ENCODE assay signal across 10 cellular contexts in the genomic region with DNA sequence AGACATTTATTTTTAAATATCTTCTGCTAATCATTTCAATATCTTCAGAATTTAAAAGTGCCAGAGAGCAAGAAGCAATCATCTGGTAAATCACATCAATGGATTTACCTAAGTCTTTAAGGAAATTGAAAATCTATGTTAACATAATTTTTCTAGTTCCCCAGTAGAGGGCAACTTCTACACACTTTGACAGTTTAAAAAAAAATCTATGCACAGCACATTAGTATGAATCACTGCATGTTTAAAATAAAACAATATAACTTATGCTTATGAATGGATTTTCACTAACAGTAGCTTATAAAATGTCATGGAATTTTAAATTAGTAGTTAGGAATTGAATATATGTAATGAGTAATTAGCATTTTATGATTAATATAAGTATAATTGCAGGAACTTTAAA.
DNase-seq lines count a peak whose midpoint lies in the region; ATAC-seq and TF ChIP-seq lines count a peak whose summit lies in the region.
"Had no signal": no experiment of that assay in that cellular context is flagged by ENCODE, and none has a peak within 500 bp of the region (broad histone marks: within the 10 kb centered on the region; RNA-seq: fewer than 3 reads in every experiment).

No MANE protein-coding gene starts in this region.

- H3K36me3 ChIP-seq in Karpas-422 (ENCODE audit: insufficient read depth, low read length) (no peaks in the 10 kb centered on the region), mammary epithelial cell (ENCODE audit: insufficient read depth, low read length) (no peaks in the 10 kb centered on the region), osteoblast (ENCODE audit: insufficient read depth, low read length) (no peaks in the 10 kb centered on the region), left lung (no peaks in the 10 kb centered on the region)
- H3K36me3 ChIP-seq: BLaER1 treated with 17β-estradiol and CSF1 and Interleukin-3, amounts not matched to agents 10 nM and 100 nM; neutrophil had no signal

- no peaks in the 10 kb centered on the region for H3K27me3 ChIP-seq in Karpas-422 (ENCODE audit: low read length)
- no peaks in the 10 kb centered on the region for H3K27me3 ChIP-seq in mammary epithelial cell (ENCODE audit: insufficient read depth, low read length)
- no peaks in the 10 kb centered on the region for H3K27me3 ChIP-seq in osteoblast (ENCODE audit: insufficient read depth, low read length)
- H3K27me3 ChIP-seq in left lung, result no peaks in the 10 kb centered on the region
- H3K27me3 ChIP-seq: BLaER1 treated with 17β-estradiol and CSF1 and Interleukin-3, amounts not matched to agents 10 nM and 100 nM; neutrophil had no signal

- BruUV-seq in mammary epithelial cell (replicated peaks; lab: Mats Ljungman, UMichigan), result no TSS peak

- TF ChIP-seq CTCF in mammary epithelial cell (conservative IDR thresholded peaks at IDR 0.05 in 1 of 2, IDR thresholded peaks at IDR 0.05 in 1 of 2; ENCODE audit: extremely low read depth in 1 of 2, insufficient read depth in 1 of 2, low read depth in 1 of 2, low read length in 2 of 2), result peak; percentile 38 to 50
- TF ChIP-seq CTCF in osteoblast (IDR thresholded peaks at IDR 0.05; ENCODE audit: extremely low read depth, low read depth, low read length), result peak; percentile 52
- TF ChIP-seq CTCF in left lung (IDR thresholded peaks at IDR 0.05), result peak in 1 of 2 donors; percentile 30

- dilution Hi-C loops in mammary epithelial cell (cut with HindIII; ENCODE audit: low sequenced_read_pairs), result no loop called here

- H4K20me1 ChIP-seq in Karpas-422 (ENCODE audit: insufficient read depth, low read depth, low read length) (peaks cover 9% of the 10 kb centered on the region), mammary epithelial cell (ENCODE audit: insufficient read depth, low read length) (no peaks in the 10 kb centered on the region), osteoblast (ENCODE audit: insufficient read depth, low read length) (no peaks in the 10 kb centered on the region)
- H4K20me1 ChIP-seq: BLaER1 treated with 17β-estradiol and CSF1 and Interleukin-3, amounts not matched to agents 10 nM and 100 nM had no signal

- H3K79me2 ChIP-seq in Karpas-422 (ENCODE audit: low read length), result no peaks in the 10 kb centered on the region
- no peaks in the 10 kb centered on the region for H3K79me2 ChIP-seq in mammary epithelial cell (ENCODE audit: insufficient read depth, low read length)
- H3K79me2 ChIP-seq in osteoblast (ENCODE audit: insufficient read depth, low read length), result no peaks in the 10 kb centered on the region

- H3K9me2 ChIP-seq in Karpas-422 (replicated peaks; ENCODE audit: insufficient read depth, low read length), result no peaks in the 10 kb centered on the region

- CTCF ChIA-PET in mammary epithelial cell (lab: Charles Lee; ENCODE audit: low non-redundant PET), result no interaction called here

- peaks cover 6% of the 10 kb centered on the region for H3K4me1 ChIP-seq in Karpas-422 (ENCODE audit: low read length)
- H3K4me1 ChIP-seq in mammary epithelial cell (ENCODE audit: insufficient read depth, low read length), result peaks cover 7% of the 10 kb centered on the region
- H3K4me1 ChIP-seq in osteoblast (ENCODE audit: insufficient read depth, low read length), result peaks cover 8% of the 10 kb centered on the region
- peaks cover 5 to 13% of the 10 kb centered on the region in 2 donors for H3K4me1 ChIP-seq in left lung

- in situ Hi-C loops in mammary epithelial cell (cut with MboI; ENCODE audit: low sequenced_read_pairs in 2 of 2), result loop anchor here in 1 of 2 donors (25.0 kb wide), 1 partner anchor 747 kb away; no protein-coding TSS in a partner anchor

- DNase-seq in NCI-H2107 treated with DMSO at 0.1 percent for 48 hours (lab: John Stamatoyannopoulos, UW; ENCODE audit: unreplicated experiment) (peak; percentile 2), NCI-H2107 (lab: John Stamatoyannopoulos, UW) (no peak), Karpas-422 (peak; percentile 73), mammary epithelial cell (no peak), osteoblast (ENCODE audit: insufficient read length, low spot score, missing footprints) (peak; percentile 26), left lung (no peak), hepatic stellate cell (ENCODE audit: low spot score) (no peak), iPS-NIHi11 (ENCODE audit: low spot score) (no peak)

- H3K4me2 ChIP-seq in Karpas-422 (ENCODE audit: low read depth, low read length, poor library complexity, severe bottlenecking), result no peak overlapping the region
- no peak overlapping the region for H3K4me2 ChIP-seq in mammary epithelial cell (ENCODE audit: insufficient read depth, low read depth, low read length)
- H3K4me2 ChIP-seq in osteoblast (ENCODE audit: insufficient read depth, low read length), result no peak overlapping the region
- H3K4me2 ChIP-seq: BLaER1 treated with 17β-estradiol and CSF1 and Interleukin-3, amounts not matched to agents 10 nM and 100 nM had no signal

- H3K27ac ChIP-seq in Karpas-422 (ENCODE audit: low read length) (no peak overlapping the region), mammary epithelial cell (ENCODE audit: insufficient read depth, low read depth, low read length) (no peak overlapping the region), osteoblast (ENCODE audit: low read depth, low read length) (no peak overlapping the region), left lung (no peak overlapping the region)
- H3K27ac ChIP-seq: BLaER1 treated with 17β-estradiol and CSF1 and Interleukin-3, amounts not matched to agents 10 nM and 100 nM; neutrophil had no signal

- H3K4me3 ChIP-seq in Karpas-422 (ENCODE audit: low read length) (no peak overlapping the region), mammary epithelial cell (replicated peaks in 1 of 3; ENCODE audit: insufficient read depth in 1 of 3, low read depth in 2 of 3, low read length in 3 of 3) (no peak overlapping the region), osteoblast (ENCODE audit: insufficient read depth, low read length) (no peak overlapping the region), left lung (no peak overlapping the region)
- H3K4me3 ChIP-seq: BLaER1 treated with 17β-estradiol and CSF1 and Interleukin-3, amounts not matched to agents 10 nM and 100 nM had no signal

- no peaks in the 10 kb centered on the region for H3K9me3 ChIP-seq in Karpas-422 (ENCODE audit: low read length)
- no peaks in the 10 kb centered on the region for H3K9me3 ChIP-seq in mammary epithelial cell (replicated peaks; ENCODE audit: insufficient read depth, low read length)
- H3K9me3 ChIP-seq in osteoblast (ENCODE audit: low read depth, low read length), result no peaks in the 10 kb centered on the region
- no peaks in the 10 kb centered on the region for H3K9me3 ChIP-seq in left lung
- H3K9me3 ChIP-seq: BLaER1 treated with 17β-estradiol and CSF1 and Interleukin-3, amounts not matched to agents 10 nM and 100 nM; neutrophil had no signal

- no peak overlapping the region for H3K9ac ChIP-seq in Karpas-422 (ENCODE audit: low read length)
- H3K9ac ChIP-seq in mammary epithelial cell (ENCODE audit: insufficient read depth, low read length), result no peak overlapping the region
- H3K9ac ChIP-seq: BLaER1 treated with 17β-estradiol and CSF1 and Interleukin-3, amounts not matched to agents 10 nM and 100 nM had no signal

- no peak overlapping the region for H2AFZ ChIP-seq in Karpas-422 (ENCODE audit: low read length)
- no peak overlapping the region for H2AFZ ChIP-seq in mammary epithelial cell (ENCODE audit: low read depth, low read length)
- no peak overlapping the region for H2AFZ ChIP-seq in osteoblast (ENCODE audit: low read length)

- intact Hi-C loops in mammary epithelial cell (cut with micrococcal nuclease), result loop anchor here (5.0 to 10.0 kb wide), 2 partner anchors 294 to 557 kb away; partner anchors contain the start of gene POU4F2
- intact Hi-C loops in left lung (cut with DNase I), result loop anchor here in 1 of 2 donors (5.0 kb wide), 1 partner anchor 577 kb away; no protein-coding TSS in a partner anchor

- no peak for ATAC-seq in left lung

Comparison
In these comparisons a context has a peak if more than half of its experiments do, and no peak if none do; other contexts are left out.
1. DNase-seq: peak in NCI-H2107 treated with DMSO at 0.1 percent for 48 hours (single experiment), Karpas-422 (single experiment) and osteoblast (single experiment); none in NCI-H2107 (single experiment), mammary epithelial cell (single experiment), left lung (0 of 2), hepatic stellate cell (single experiment) and iPS-NIHi11 (single experiment).